In the genomic region with DNA sequence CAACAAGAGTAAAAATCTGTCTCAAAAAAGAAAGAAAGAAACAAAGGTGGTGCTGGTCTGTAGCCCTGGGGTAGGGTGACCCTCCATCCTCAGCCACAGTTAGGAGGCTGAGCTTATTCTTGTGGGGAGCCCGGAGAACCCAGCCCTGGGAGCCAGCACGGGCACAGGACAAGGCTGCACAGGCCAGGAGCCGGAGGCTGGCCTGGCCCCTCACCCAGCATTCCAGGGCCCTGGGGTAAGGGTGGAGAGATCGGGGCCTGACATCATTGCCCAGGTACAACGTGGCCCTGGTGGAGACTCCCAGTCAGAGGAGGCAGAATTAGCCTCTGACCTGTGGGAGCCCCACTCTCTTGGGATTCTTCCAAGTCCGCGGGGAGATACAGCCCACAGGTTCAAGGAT, we compare ENCODE assay signal across 19 cellular contexts. TPM values are rescaled to one million over a fixed set of nuclear protein-coding genes. Genes with fewer than 3 reads are reported as not detected.
DNase-seq lines count a peak whose midpoint lies in the region; ATAC-seq, FAIRE-seq and TF ChIP-seq lines count a peak whose summit lies in the region.
"Had no signal": no experiment of that assay in that cellular context is flagged by ENCODE, and none has a peak within 500 bp of the region (broad histone marks: within the 10 kb centered on the region; RNA-seq: fewer than 3 reads in every experiment).

No MANE protein-coding gene starts in this region.

- H3K9me3 ChIP-seq in BE2C (no peaks in the 10 kb centered on the region), astrocyte (ENCODE audit: insufficient read depth, low read depth, low read length) (no peaks in the 10 kb centered on the region)

- no peak overlapping the region for H3K23ac ChIP-seq in mesendoderm (ENCODE audit: low read length)

- H3K56ac ChIP-seq in mesendoderm (ENCODE audit: low read length), result peak overlapping the region; percentile 28

- no peak for FAIRE-seq in astrocyte (lab: Jason Lieb, UNC)
- FAIRE-seq in H54 (lab: Jason Lieb, UNC), result no peak

- no peaks in the 10 kb centered on the region for H3K36me3 Mint-ChIP-seq in astrocyte (ENCODE audit: low read depth, unreplicated experiment)
- H3K36me3 Mint-ChIP-seq: activated naive CD8-positive, alpha-beta T cell treated with anti-CD3 and anti-CD28 coated beads, Interleukin-2, amount 10 ng/mL, durations not matched to agents 7 days and 5 days; neural progenitor cell; type B pancreatic cell had no signal

- no peak overlapping the region for H3K27ac Mint-ChIP-seq in astrocyte (ENCODE audit: unreplicated experiment)
- H3K27ac Mint-ChIP-seq: activated naive CD8-positive, alpha-beta T cell treated with anti-CD3 and anti-CD28 coated beads, Interleukin-2, amount 10 ng/mL, durations not matched to agents 7 days and 5 days; neural progenitor cell; T-helper 2 cell treated with Interferon-gamma antibody and Interleukin-4, amounts not matched to agents 5 μg/mL and 100 μg/mL, for 36 hours; type B pancreatic cell had no signal

- H3K79me2 ChIP-seq in astrocyte (ENCODE audit: insufficient read depth, low read length) (no peaks in the 10 kb centered on the region), mesendoderm (ENCODE audit: control insufficient read depth, insufficient read depth, low read length) (no peaks in the 10 kb centered on the region)

- TF ChIP-seq POLR2A in H54 (IDR thresholded peaks at IDR 0.05; ENCODE audit: low read depth, low read length), result no peak

- no peak overlapping the region for H3K4ac ChIP-seq in mesendoderm (ENCODE audit: low read depth, low read length)

- H2AK5ac ChIP-seq in mesendoderm (ENCODE audit: low read length), result no peak overlapping the region

- no peak overlapping the region for H2BK120ac ChIP-seq in mesendoderm (ENCODE audit: low read depth, low read length)

- H2AFZ ChIP-seq in astrocyte (ENCODE audit: low read depth, low read length), result peak overlapping the region; percentile 70
- H2AFZ ChIP-seq: neural progenitor cell had no signal

- no peak overlapping the region for H3K4me3 Mint-ChIP-seq in astrocyte (ENCODE audit: unreplicated experiment)
- H3K4me3 Mint-ChIP-seq: activated naive CD8-positive, alpha-beta T cell treated with anti-CD3 and anti-CD28 coated beads, Interleukin-2, amount 10 ng/mL, durations not matched to agents 7 days and 5 days; neural progenitor cell; T-helper 2 cell treated with Interferon-gamma antibody and Interleukin-4, amounts not matched to agents 5 μg/mL and 100 μg/mL, for 36 hours; type B pancreatic cell had no signal

- no peak overlapping the region for H2BK5ac ChIP-seq in mesendoderm (ENCODE audit: low read length)

- no peak for TF ChIP-seq CTCF in BE2C (IDR thresholded peaks at IDR 0.05; ENCODE audit: low read depth, low read length)
- TF ChIP-seq CTCF in astrocyte (IDR thresholded peaks at IDR 0.05; ENCODE audit: insufficient read depth, low read depth, low read length), result no peak

- H4K5ac ChIP-seq in mesendoderm (ENCODE audit: low read length), result no peak overlapping the region

- no peak overlapping the region for H3K18ac ChIP-seq in mesendoderm (ENCODE audit: low read length)

- H3K4me2 ChIP-seq in astrocyte (ENCODE audit: low read length) (peak overlapping the region; percentile 25), mesendoderm (ENCODE audit: low read length) (no peak overlapping the region)
- H3K4me2 ChIP-seq: neural progenitor cell had no signal

- H3K4me3 ChIP-seq in BE2C (ENCODE audit: low read depth, low read length), result peak overlapping the region; percentile 26; the same call in 1 of the 2 replicates
- no peak overlapping the region for H3K4me3 ChIP-seq in astrocyte (ENCODE audit: insufficient read depth, low read depth, low read length)
- H3K4me3 ChIP-seq in mesendoderm (ENCODE audit: low read length), result no peak overlapping the region
- H3K4me3 ChIP-seq: lung, neural progenitor cell had no signal

- H3K27me3 Mint-ChIP-seq in astrocyte (ENCODE audit: low read depth, unreplicated experiment), result peaks cover 14% of the 10 kb centered on the region
- H3K27me3 Mint-ChIP-seq: type B pancreatic cell had no signal

- DNase-seq in BE2C (no peak), astrocyte (ENCODE audit: low read depth) (no peak), mesendoderm (no peak), H54 (ENCODE audit: insufficient read length, low spot score) (no peak), DMS 273 treated with DMSO at 0.1 percent for 48 hours (lab: John Stamatoyannopoulos, UW) (no peak)
- DNase-seq: activated naive CD8-positive, alpha-beta T cell treated with anti-CD3 and anti-CD28 coated beads, Interleukin-2, amount 10 ng/mL, durations not matched to agents 7 days and 5 days; central memory CD4-positive, alpha-beta T cell; foreskin melanocyte; GDM1; HCEC 1CT; NCI-H1105; NCI-H2171 treated with DMSO at 0.1 percent for 48 hours; stimulated activated CD4-positive, alpha-beta T cell treated with anti-CD3 and anti-CD28 coated beads, Interleukin-4, amount 100 ng/mL, for 24 hours had no signal

- H3K27ac ChIP-seq in astrocyte (ENCODE audit: low read depth, low read length), result no peak overlapping the region
- no peak overlapping the region for H3K27ac ChIP-seq in mesendoderm (ENCODE audit: low read depth, low read length)
- H3K27ac ChIP-seq: neural progenitor cell had no signal

- WGBS in mesendoderm (ENCODE audit: extremely low coverage, insufficient coverage, low lambda C conversion rate), result no CpG with 5 or more reads among the region's 7 CpGs

- no peak overlapping the region for H4K8ac ChIP-seq in mesendoderm (ENCODE audit: low read depth, low read length)

- no peaks in the 10 kb centered on the region for H3K27me3 ChIP-seq in BE2C
- H3K27me3 ChIP-seq in astrocyte (ENCODE audit: insufficient read depth, low read length), result no peaks in the 10 kb centered on the region
- H3K27me3 ChIP-seq in mesendoderm (ENCODE audit: insufficient read depth, low read length, poor library complexity), result no peaks in the 10 kb centered on the region
- H3K27me3 ChIP-seq: neural progenitor cell had no signal

- no peaks in the 10 kb centered on the region for H4K20me1 ChIP-seq in astrocyte (ENCODE audit: insufficient read depth, low read length)

- no peak for ATAC-seq in GM21515 (IDR thresholded peaks at IDR 0.05; ENCODE audit: unreplicated experiment)

- H3K4me1 ChIP-seq in BE2C (peaks cover 14% of the 10 kb centered on the region), astrocyte (ENCODE audit: insufficient read depth, low read length) (peaks cover 10% of the 10 kb centered on the region), mesendoderm (ENCODE audit: control insufficient read depth, low read depth, low read length) (peaks cover 2% of the 10 kb centered on the region)
- H3K4me1 ChIP-seq: neural progenitor cell had no signal

- no peak overlapping the region for H2BK15ac ChIP-seq in mesendoderm (replicated peaks; ENCODE audit: low read depth)

- no peaks in the 10 kb centered on the region for H3K79me1 ChIP-seq in mesendoderm (ENCODE audit: low read length)

- no peaks in the 10 kb centered on the region for H3K9me3 Mint-ChIP-seq in astrocyte (ENCODE audit: unreplicated experiment)
- H3K9me3 Mint-ChIP-seq: activated naive CD8-positive, alpha-beta T cell treated with anti-CD3 and anti-CD28 coated beads, Interleukin-2, amount 10 ng/mL, durations not matched to agents 7 days and 5 days; neural progenitor cell; T-helper 2 cell treated with Interferon-gamma antibody and Interleukin-4, amounts not matched to agents 5 μg/mL and 100 μg/mL, for 36 hours; type B pancreatic cell had no signal

- no peaks in the 10 kb centered on the region for H3K4me1 Mint-ChIP-seq in astrocyte (ENCODE audit: low read depth, unreplicated experiment)
- H3K4me1 Mint-ChIP-seq: activated naive CD8-positive, alpha-beta T cell treated with anti-CD3 and anti-CD28 coated beads, Interleukin-2, amount 10 ng/mL, durations not matched to agents 7 days and 5 days had no signal

- H3K36me3 ChIP-seq in BE2C (no peaks in the 10 kb centered on the region), astrocyte (ENCODE audit: insufficient read depth, low read length) (no peaks in the 10 kb centered on the region), mesendoderm (ENCODE audit: control insufficient read depth, insufficient read depth, low read length) (no peaks in the 10 kb centered on the region)
- H3K36me3 ChIP-seq: neural progenitor cell had no signal

- H3K9ac ChIP-seq in astrocyte (ENCODE audit: low read length) (no peak overlapping the region), mesendoderm (ENCODE audit: low read length) (no peak overlapping the region)
- H3K9ac ChIP-seq: neural progenitor cell had no signal

RNA-seq across cellular contexts. Expression of gene KRT17, which starts 10.3 kb away (rescaled TPM):
- polyA plus RNA-seq in BE2C (2012; ENCODE audit: insufficient read depth, insufficient read length, low read depth), result not detected
- total RNA-seq in astrocyte, result 21.4 and 28.3 TPM in 2 replicates
- polyA plus RNA-seq in mesendoderm (2013, experiment 1 of 2), result 0.73 TPM
- 0.70 TPM for polyA plus RNA-seq in mesendoderm (2013, experiment 2 of 2)
- total RNA-seq: activated naive CD8-positive, alpha-beta T cell treated with anti-CD3 and anti-CD28 coated beads, Interleukin-2, amount 10 ng/mL, durations not matched to agents 7 days and 5 days; right cardiac atrium had no signal

RNA-seq across cellular contexts. Expression of gene KRT16, which starts 22.1 kb away (rescaled TPM):
- not detected for polyA plus RNA-seq in BE2C (2012; ENCODE audit: insufficient read depth, insufficient read length, low read depth)
- total RNA-seq in astrocyte, result 0.79 and 1.3 TPM in 2 replicates
- polyA plus RNA-seq in mesendoderm (2013, experiment 1 of 2), result 0.01 TPM
- polyA plus RNA-seq in mesendoderm (2013, experiment 2 of 2), result not detected
- total RNA-seq: activated naive CD8-positive, alpha-beta T cell treated with anti-CD3 and anti-CD28 coated beads, Interleukin-2, amount 10 ng/mL, durations not matched to agents 7 days and 5 days; right cardiac atrium had no signal

RNA-seq across cellular contexts. Expression of gene KRT14, which starts 47.9 kb away (rescaled TPM):
- polyA plus RNA-seq in BE2C (2012; ENCODE audit: insufficient read depth, insufficient read length, low read depth), result not detected
- total RNA-seq in astrocyte, result 1.0 and 2.2 TPM in 2 replicates
- polyA plus RNA-seq in mesendoderm (2013, experiment 1 of 2), result not detected
- not detected for polyA plus RNA-seq in mesendoderm (2013, experiment 2 of 2)
- total RNA-seq: activated naive CD8-positive, alpha-beta T cell treated with anti-CD3 and anti-CD28 coated beads, Interleukin-2, amount 10 ng/mL, durations not matched to agents 7 days and 5 days; right cardiac atrium had no signal

RNA-seq across cellular contexts. Expression of gene EIF1, which starts 54.0 kb away (rescaled TPM):
- 2,463 TPM for polyA plus RNA-seq in BE2C (2012; ENCODE audit: insufficient read depth, insufficient read length, low read depth)
- total RNA-seq in astrocyte, result 767 and 795 TPM in 2 replicates
- polyA plus RNA-seq in mesendoderm (2013, experiment 1 of 2), result 472 TPM
- polyA plus RNA-seq in mesendoderm (2013, experiment 2 of 2), result 473 TPM
